Comparison of ENCODE assay signal across 8 cellular contexts in the genomic region with DNA sequence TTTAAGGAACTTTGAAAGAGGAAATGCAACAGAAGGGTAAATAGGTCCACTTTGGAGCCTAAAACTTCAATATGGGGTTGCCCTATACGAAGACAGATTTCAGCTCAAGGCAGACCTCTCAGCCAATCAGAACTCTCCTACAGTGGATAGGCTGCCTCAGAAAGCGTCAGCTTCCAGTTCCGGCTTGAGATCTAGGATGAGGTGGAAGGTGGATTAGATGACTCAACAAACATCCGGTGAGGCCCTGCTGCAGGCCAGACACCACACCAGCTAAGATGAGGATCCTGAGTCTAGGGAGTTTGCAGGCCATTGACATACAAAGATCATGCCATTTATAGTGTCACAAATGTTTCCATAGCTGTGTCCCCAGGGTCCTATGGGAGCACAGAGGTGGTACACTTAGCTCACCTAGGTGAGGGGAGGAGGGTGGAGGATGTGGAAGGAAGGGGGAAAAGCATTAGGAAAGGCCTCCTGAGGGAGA. TPM values are rescaled to one million over a fixed set of nuclear protein-coding genes. Genes with fewer than 3 reads are reported as not detected.
A peak's percentile ranks its signal among the peaks of the same experiment; 100 is the strongest.
DNase-seq lines count a peak whose midpoint lies in the region; ATAC-seq and TF ChIP-seq lines count a peak whose summit lies in the region.

No MANE protein-coding gene starts in this region.

- peaks cover 10% of the 10 kb centered on the region for H3K9me3 Mint-ChIP-seq in stimulated activated effector memory CD8-positive, alpha-beta T cell treated with anti-CD3 and anti-CD28 coated beads, Interleukin-12 subunit alpha, Interleukin-12 subunit beta, amount 100 ng/mL, for 72 hours

- WGBS in hepatocyte (ENCODE audit: low lambda C conversion rate, missing lambda C conversion rate) = 74% methylated on average over 4 of the region's 4 CpGs

- H3K4me3 ChIP-seq in BLaER1 (no peak overlapping the region), hepatocyte (no peak overlapping the region)

- no peaks in the 10 kb centered on the region for H3K79me2 ChIP-seq in hepatocyte

- peak overlapping the region; percentile 0; the same call in 1 of the 2 replicates for H3K4me2 ChIP-seq in BLaER1
- H3K4me2 ChIP-seq in hepatocyte = no peak overlapping the region

- TF ChIP-seq CTCF in hepatocyte (IDR thresholded peaks at IDR 0.05; ENCODE audit: poor library complexity) = no peak

- H3K4me3 Mint-ChIP-seq in stimulated activated effector memory CD8-positive, alpha-beta T cell treated with anti-CD3 and anti-CD28 coated beads, Interleukin-12 subunit alpha, Interleukin-12 subunit beta, amount 100 ng/mL, for 72 hours = no peak overlapping the region

- DNase-seq in SIG-M5 treated with dmso at 0.1 percent for 504 hours (lab: John Stamatoyannopoulos, UW; ENCODE audit: unreplicated experiment) (peak; percentile 80), hepatocyte (ENCODE audit: low spot score) (no peak), kidney glomerular epithelial cell (lab: John Stamatoyannopoulos, UW) (no peak), NCI-H1105 treated with DMSO at 0.1 percent for 48 hours (lab: John Stamatoyannopoulos, UW) (no peak)
- no peak for DNase-seq in stimulated activated effector memory CD8-positive, alpha-beta T cell treated with anti-CD3 and anti-CD28 coated beads, Interleukin-12 subunit alpha, Interleukin-12 subunit beta, amount 100 ng/mL, for 72 hours (ENCODE audit: low spot score in 2 of 2)

- H3K27ac Mint-ChIP-seq in stimulated activated effector memory CD8-positive, alpha-beta T cell treated with anti-CD3 and anti-CD28 coated beads, Interleukin-12 subunit alpha, Interleukin-12 subunit beta, amount 100 ng/mL, for 72 hours = peak overlapping the region; percentile 26

- H3K9me2 ChIP-seq in hepatocyte (replicated peaks; ENCODE audit: insufficient read depth) = no peaks in the 10 kb centered on the region

- peak; percentile 54 for TF ChIP-seq POLR2A in GM19099 (IDR thresholded peaks at IDR 0.05; ENCODE audit: extremely low read depth, insufficient read length, low read depth)

- H3K9me3 ChIP-seq in BLaER1 (peaks cover 41% of the 10 kb centered on the region), hepatocyte (ENCODE audit: low read depth) (peaks cover 6% of the 10 kb centered on the region)

- H3K27ac ChIP-seq in BLaER1 (no peak overlapping the region), hepatocyte (no peak overlapping the region)

- peaks cover 18% of the 10 kb centered on the region for H3K4me1 Mint-ChIP-seq in stimulated activated effector memory CD8-positive, alpha-beta T cell treated with anti-CD3 and anti-CD28 coated beads, Interleukin-12 subunit alpha, Interleukin-12 subunit beta, amount 100 ng/mL, for 72 hours

- H3K36me3 ChIP-seq in BLaER1 (peaks cover 29% of the 10 kb centered on the region), hepatocyte (replicated peaks; ENCODE audit: insufficient read depth, low read depth) (no peaks in the 10 kb centered on the region)

- ATAC-seq in HG03039 (IDR thresholded peaks at IDR 0.05; ENCODE audit: unreplicated experiment) = peak; percentile 51
- ATAC-seq in stimulated activated effector memory CD8-positive, alpha-beta T cell treated with anti-CD3 and anti-CD28 coated beads, Interleukin-12 subunit alpha, Interleukin-12 subunit beta, amount 100 ng/mL, for 72 hours = peak; percentile 86

- no peak overlapping the region for H2AFZ ChIP-seq in hepatocyte

- no peaks in the 10 kb centered on the region for H3K27me3 ChIP-seq in BLaER1
- H3K27me3 ChIP-seq in hepatocyte = no peaks in the 10 kb centered on the region

- H3K4me1 ChIP-seq in BLaER1 = peaks cover 7% of the 10 kb centered on the region; the same call in 1 of the 2 replicates
- H3K4me1 ChIP-seq in hepatocyte (ENCODE audit: insufficient read depth) = no peaks in the 10 kb centered on the region

- peaks cover 26% of the 10 kb centered on the region for H3K36me3 Mint-ChIP-seq in stimulated activated effector memory CD8-positive, alpha-beta T cell treated with anti-CD3 and anti-CD28 coated beads, Interleukin-12 subunit alpha, Interleukin-12 subunit beta, amount 100 ng/mL, for 72 hours

- H4K20me1 ChIP-seq in BLaER1 = no peaks in the 10 kb centered on the region
- H4K20me1 ChIP-seq in hepatocyte (ENCODE audit: insufficient read depth, poor library complexity, severe bottlenecking) = no peaks in the 10 kb centered on the region

- no peak overlapping the region for H3K9ac ChIP-seq in BLaER1

RNA-seq across cellular contexts. Expression of a gene that starts 7.9 kb away (rescaled TPM):
- 1.8 and 2.2 TPM in 2 replicates for total RNA-seq in hepatocyte
- 0.34 and 0.45 TPM in 2 replicates for polyA plus RNA-seq in hepatocyte

RNA-seq across cellular contexts. Expression of a gene that starts 48.8 kb away (rescaled TPM):
- not detected in 2 replicates for total RNA-seq in hepatocyte
- not detected in 2 replicates for polyA plus RNA-seq in hepatocyte
